ENCODE assay signal across 8 cellular contexts in genomic region chr14:68377459-68377858, GRCh38.
DNase-seq lines count a peak whose midpoint lies in the region; ATAC-seq and TF ChIP-seq lines count a peak whose summit lies in the region.

No MANE protein-coding gene starts in this region.

- intact Hi-C loops in Right ventricle myocardium superior (cut with DNase I), result no loop called here

- H3K27me3 ChIP-seq in rectal smooth muscle tissue (ENCODE audit: control insufficient read depth, insufficient read depth, low read length) (no peaks in the 10 kb centered on the region), brain microvascular endothelial cell (replicated peaks) (no peaks in the 10 kb centered on the region)

- in situ Hi-C loops in brain microvascular endothelial cell (cut with HindIII; ENCODE audit: low pct_ligation_motif_present, low sequenced_read_pairs), result no loop called here

- DNase-seq in GF-D8 (lab: John Stamatoyannopoulos, UW) (peak; percentile 7), UCSD-AML1 (lab: John Stamatoyannopoulos, UW; ENCODE audit: unreplicated experiment) (peak; percentile 33), Right ventricle myocardium superior (peak; percentile 79), germinal center (ENCODE audit: low spot score) (no peak), brain microvascular endothelial cell (no peak)
- no peak for DNase-seq in activated CD4-positive, CD25-positive, alpha-beta regulatory T cell (lab: John Stamatoyannopoulos, UW)

- H3K4me3 ChIP-seq in rectal smooth muscle tissue (ENCODE audit: low read length) (no peak overlapping the region), brain microvascular endothelial cell (ENCODE audit: low read depth, low read length) (no peak overlapping the region)

- ATAC-seq in Right ventricle myocardium superior (ENCODE audit: poor library complexity), result peak; percentile 89
- ATAC-seq in GM19452 (IDR thresholded peaks at IDR 0.05; ENCODE audit: unreplicated experiment), result no peak

- H3K9ac ChIP-seq in rectal smooth muscle tissue (ENCODE audit: low read length), result no peak overlapping the region

- TF ChIP-seq CTCF in brain microvascular endothelial cell (IDR thresholded peaks at IDR 0.05; ENCODE audit: low read depth, low read length, missing control alignments), result no peak

- peaks cover 34% of the 10 kb centered on the region for H3K4me1 ChIP-seq in rectal smooth muscle tissue (ENCODE audit: control insufficient read depth, insufficient read depth, low read length)

- H3K36me3 ChIP-seq in rectal smooth muscle tissue (ENCODE audit: control insufficient read depth, insufficient read depth, low read length) (no peaks in the 10 kb centered on the region), brain microvascular endothelial cell (replicated peaks) (no peaks in the 10 kb centered on the region)

- peak overlapping the region; percentile 82 for H3K27ac ChIP-seq in rectal smooth muscle tissue (ENCODE audit: low read depth, low read length)
- no peak overlapping the region for H3K27ac ChIP-seq in brain microvascular endothelial cell

Comparison
In these comparisons a context has a peak if more than half of its experiments do, and no peak if none do; other contexts are left out.
1. DNase-seq: peak in GF-D8 (single experiment), UCSD-AML1 (single experiment) and Right ventricle myocardium superior (single experiment); none in germinal center (single experiment), brain microvascular endothelial cell (single experiment) and activated CD4-positive, CD25-positive, alpha-beta regulatory T cell (0 of 4).